Comparison of ENCODE assay signal across 1 cellular context in the genomic region with DNA sequence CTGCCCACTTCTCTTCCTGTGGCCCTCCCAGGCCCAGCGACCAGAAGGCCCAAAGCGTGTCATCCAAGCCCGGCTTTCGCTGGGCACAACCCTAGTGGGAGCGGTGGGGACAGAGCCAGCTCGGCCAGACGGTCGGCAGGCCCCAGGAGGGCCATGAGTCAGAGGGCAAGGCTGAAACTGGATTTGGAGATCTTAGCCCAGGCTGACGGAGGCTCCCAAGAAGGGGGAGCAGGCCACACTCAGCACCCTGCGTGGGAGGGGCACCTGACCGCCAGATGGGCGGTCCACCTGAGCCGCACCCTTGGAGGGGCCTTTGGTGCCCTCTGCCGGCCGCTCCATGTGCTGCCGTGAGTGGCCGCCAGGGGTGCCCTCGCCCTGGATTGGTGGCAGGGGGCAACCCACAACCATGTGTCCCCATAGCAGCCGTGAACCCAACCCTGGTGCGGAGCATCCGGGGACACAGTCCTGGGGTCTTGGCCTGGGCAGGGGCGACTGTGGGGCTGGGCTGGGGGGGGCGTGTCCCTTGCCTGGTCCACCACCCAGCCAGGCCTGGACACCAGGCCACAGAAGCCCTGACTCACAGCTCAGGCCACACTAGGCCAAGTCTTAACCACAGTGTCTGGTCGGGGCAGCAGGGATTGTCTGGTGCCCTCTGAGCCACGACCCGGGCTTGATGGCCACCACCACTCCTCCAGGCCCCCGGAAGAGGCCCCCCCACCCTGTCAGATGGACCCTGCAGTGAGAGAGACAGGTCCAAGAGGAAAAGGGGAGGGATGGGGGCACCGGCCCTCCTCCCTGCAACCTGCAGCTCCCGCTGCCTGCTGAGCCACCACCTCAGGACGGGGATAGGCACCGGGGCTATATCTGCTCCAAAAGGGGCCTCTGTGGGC.
TF ChIP-seq lines count a peak whose summit lies in the region.

No MANE protein-coding gene starts in this region.

TF ChIP-seq in SK-N-SH treated with all-trans-retinoic acid at 6 μM for 48 hours, 23 proteins besides CTCF, POLR2A, EP300 and RAD21 (continued from another document):
- TF ChIP-seq, protein P1, sequence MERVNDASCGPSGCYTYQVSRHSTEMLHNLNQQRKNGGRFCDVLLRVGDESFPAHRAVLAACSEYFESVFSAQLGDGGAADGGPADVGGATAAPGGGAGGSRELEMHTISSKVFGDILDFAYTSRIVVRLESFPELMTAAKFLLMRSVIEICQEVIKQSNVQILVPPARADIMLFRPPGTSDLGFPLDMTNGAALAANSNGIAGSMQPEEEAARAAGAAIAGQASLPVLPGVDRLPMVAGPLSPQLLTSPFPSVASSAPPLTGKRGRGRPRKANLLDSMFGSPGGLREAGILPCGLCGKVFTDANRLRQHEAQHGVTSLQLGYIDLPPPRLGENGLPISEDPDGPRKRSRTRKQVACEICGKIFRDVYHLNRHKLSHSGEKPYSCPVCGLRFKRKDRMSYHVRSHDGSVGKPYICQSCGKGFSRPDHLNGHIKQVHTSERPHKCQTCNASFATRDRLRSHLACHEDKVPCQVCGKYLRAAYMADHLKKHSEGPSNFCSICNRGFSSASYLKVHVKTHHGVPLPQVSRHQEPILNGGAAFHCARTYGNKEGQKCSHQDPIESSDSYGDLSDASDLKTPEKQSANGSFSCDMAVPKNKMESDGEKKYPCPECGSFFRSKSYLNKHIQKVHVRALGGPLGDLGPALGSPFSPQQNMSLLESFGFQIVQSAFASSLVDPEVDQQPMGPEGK (CRISPR knock-in tag; IDR thresholded peaks at IDR 0.05; ENCODE audit: borderline replicate concordance): no peak
